21 cellular contexts compared by ENCODE assay signal in the genomic region with DNA sequence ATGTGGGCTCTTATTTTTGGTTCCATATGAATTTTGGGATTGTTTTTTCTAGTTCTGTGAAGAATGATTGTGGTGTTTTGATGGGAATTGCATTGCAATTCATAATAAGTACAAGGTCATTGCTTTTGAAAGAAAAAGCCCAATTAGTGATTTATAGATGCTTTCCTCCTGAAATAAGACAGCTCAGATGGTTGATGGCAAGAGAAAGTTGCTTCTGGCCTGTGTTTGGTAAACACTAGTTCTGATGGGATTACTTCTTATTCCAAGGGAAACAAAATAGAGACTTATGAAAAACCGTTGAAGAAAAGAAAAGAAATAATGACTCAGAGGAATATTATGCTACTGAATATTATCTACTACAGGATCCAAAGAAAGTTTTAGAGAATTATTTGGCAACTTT.
"Had no signal": no experiment of that assay in that cellular context is flagged by ENCODE, and none has a peak within 500 bp of the region (broad histone marks: within the 10 kb centered on the region; RNA-seq: fewer than 3 reads in every experiment).

No MANE protein-coding gene starts in this region.

- H2AFZ ChIP-seq: neural progenitor cell had no signal

- H3K4me2 ChIP-seq: neural progenitor cell had no signal

- H3K9me3 Mint-ChIP-seq: activated naive CD8-positive, alpha-beta T cell treated with anti-CD3 and anti-CD28 coated beads for 36 hours; dendritic cell treated with granulocyte-macrophage colony-stimulating factor and Interleukin-4, amounts not matched to agents 40 ng/mL and 50 ng/mL, for 4 days; memory B cell; T-cell had no signal

- H3K9me3 ChIP-seq: breast epithelium, esophagus muscularis mucosa, thyroid gland had no signal

- H3K9ac ChIP-seq: neural progenitor cell had no signal

- H3K36me3 ChIP-seq: breast epithelium, esophagus muscularis mucosa, neural progenitor cell, thyroid gland had no signal

- H3K4me1 ChIP-seq: breast epithelium, esophagus muscularis mucosa, neural progenitor cell, thyroid gland had no signal

- H3K27ac Mint-ChIP-seq: activated CD4-positive, alpha-beta memory T cell treated with anti-CD3 and anti-CD28 coated beads for 36 hours; activated CD4-positive, alpha-beta T cell treated with anti-CD3 and anti-CD28 coated beads for 36 hours; activated naive CD8-positive, alpha-beta T cell treated with anti-CD3 and anti-CD28 coated beads for 36 hours; dendritic cell treated with granulocyte-macrophage colony-stimulating factor and Interleukin-4, amounts not matched to agents 40 ng/mL and 50 ng/mL, for 4 days; memory B cell; naive B cell; neural progenitor cell; progenitor cell of endocrine pancreas; T-cell; WTC11 had no signal

- ATAC-seq: activated CD4-positive, alpha-beta T cell treated with anti-CD3 and anti-CD28 coated beads for 36 hours; T-cell; WTC11 had no signal

- H3K4me3 Mint-ChIP-seq: activated CD4-positive, alpha-beta memory T cell treated with anti-CD3 and anti-CD28 coated beads for 36 hours; activated CD4-positive, alpha-beta T cell treated with anti-CD3 and anti-CD28 coated beads for 36 hours; activated naive CD8-positive, alpha-beta T cell treated with anti-CD3 and anti-CD28 coated beads for 36 hours; dendritic cell treated with granulocyte-macrophage colony-stimulating factor and Interleukin-4, amounts not matched to agents 40 ng/mL and 50 ng/mL, for 4 days; memory B cell; naive B cell; neural progenitor cell; T-cell; WTC11 had no signal

- H3K4me1 Mint-ChIP-seq: activated CD4-positive, alpha-beta T cell treated with anti-CD3 and anti-CD28 coated beads for 36 hours; activated naive CD8-positive, alpha-beta T cell treated with anti-CD3 and anti-CD28 coated beads for 36 hours; memory B cell; naive B cell; neural progenitor cell; T-cell; WTC11 had no signal

- DNase-seq: activated CD4-positive, alpha-beta memory T cell treated with anti-CD3 and anti-CD28 coated beads for 36 hours; activated CD4-positive, alpha-beta T cell treated with anti-CD3 and anti-CD28 coated beads for 36 hours; activated naive CD4-positive, alpha-beta T cell; activated naive CD8-positive, alpha-beta T cell treated with anti-CD3 and anti-CD28 coated beads for 36 hours; activated T-cell treated with anti-CD3 and anti-CD28 coated beads for 4 hours; cerebellar nuclear complex; effector CD8-positive, alpha-beta T cell; naive B cell; stimulated activated CD4-positive, alpha-beta T cell treated with anti-CD3 and anti-CD28 coated beads, Interleukin-12 subunit alpha, Interleukin-12 subunit beta, amount 100 ng/mL, for 4 hours; stimulated activated CD4-positive, alpha-beta T cell treated with anti-CD3 and anti-CD28 coated beads, Interleukin-1b, Interleukin-23, amount 100 ng/mL, for 48 hours; stimulated activated CD8-positive, alpha-beta memory T cell treated with anti-CD3 and anti-CD28 coated beads, Interleukin-4, amount 100 ng/mL, for 48 hours; stimulated activated naive CD4-positive, alpha-beta T cell; T-cell; thyroid gland had no signal

- H3K27me3 ChIP-seq: breast epithelium, esophagus muscularis mucosa, neural progenitor cell, thyroid gland had no signal

- H3K27ac ChIP-seq: breast epithelium, esophagus muscularis mucosa, neural progenitor cell, thyroid gland had no signal

- H3K4me3 ChIP-seq: breast epithelium, esophagus muscularis mucosa, neural progenitor cell, thyroid gland had no signal

- H3K27me3 Mint-ChIP-seq: activated CD4-positive, alpha-beta memory T cell treated with anti-CD3 and anti-CD28 coated beads for 36 hours; activated CD4-positive, alpha-beta T cell treated with anti-CD3 and anti-CD28 coated beads for 36 hours; activated naive CD8-positive, alpha-beta T cell treated with anti-CD3 and anti-CD28 coated beads for 36 hours; dendritic cell treated with granulocyte-macrophage colony-stimulating factor and Interleukin-4, amounts not matched to agents 40 ng/mL and 50 ng/mL, for 4 days; memory B cell; naive B cell; progenitor cell of endocrine pancreas; T-cell had no signal

- H3K36me3 Mint-ChIP-seq: activated CD4-positive, alpha-beta memory T cell treated with anti-CD3 and anti-CD28 coated beads for 36 hours; activated naive CD8-positive, alpha-beta T cell treated with anti-CD3 and anti-CD28 coated beads for 36 hours; memory B cell; naive B cell; neural progenitor cell; T-cell had no signal
